ENCODE assay signal across 8 cellular contexts in the genomic region with DNA sequence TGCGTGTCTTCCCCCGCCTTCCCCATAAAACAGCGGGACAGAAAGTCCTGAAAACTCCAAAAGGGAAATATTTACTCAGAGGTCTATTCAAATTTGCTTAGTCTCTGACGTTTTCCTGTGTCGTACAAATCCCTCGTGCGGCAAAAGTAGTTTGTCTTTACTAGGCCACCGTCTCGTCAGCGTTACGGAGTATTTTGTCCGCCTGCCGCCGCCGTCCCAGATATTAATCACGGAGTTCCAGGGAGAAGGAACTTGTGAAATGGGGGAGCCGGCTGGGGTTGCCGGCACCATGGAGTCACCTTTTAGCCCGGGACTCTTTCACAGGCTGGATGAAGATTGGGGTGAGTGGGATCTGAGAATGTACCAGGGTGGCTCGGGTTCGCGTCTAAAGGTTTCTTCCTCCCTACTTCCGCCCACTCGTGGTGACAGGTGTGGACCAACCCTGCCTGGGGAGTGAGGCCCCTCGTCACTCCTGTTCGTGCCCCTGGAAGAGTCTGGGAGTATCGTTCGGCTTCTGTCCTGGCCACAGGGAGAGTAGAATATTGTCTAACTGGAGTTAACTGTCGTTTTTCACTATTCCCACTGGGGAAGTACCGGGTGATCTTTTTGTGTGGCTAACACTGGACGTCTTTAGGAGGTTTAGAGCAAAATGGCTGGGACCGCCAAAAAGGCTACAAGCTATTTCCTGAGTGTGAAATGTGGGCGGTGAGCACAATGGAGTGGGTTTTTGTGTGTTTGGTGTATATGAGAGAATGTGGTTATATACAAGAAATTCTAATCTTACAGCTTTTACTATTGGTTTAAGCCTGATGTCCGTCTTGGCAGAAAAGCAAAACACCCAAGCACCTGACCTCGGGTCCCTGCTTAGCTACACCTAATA. TPM values are rescaled to one million over a fixed set of nuclear protein-coding genes. Genes with fewer than 3 reads are reported as not detected.
DNase-seq lines count a peak whose midpoint lies in the region; ATAC-seq and TF ChIP-seq lines count a peak whose summit lies in the region.

ATF6 (plus strand) TSS at position 219 of the 880 bp plus-strand sequence; CDS start at position 260, 41 bp downstream.

- H3K36me3 ChIP-seq in kidney epithelial cell (ENCODE audit: control insufficient read depth, insufficient read depth, low read length), result no peaks in the 10 kb centered on the region

- ATAC-seq in GM18909 (IDR thresholded peaks at IDR 0.05; ENCODE audit: poor library complexity, unreplicated experiment) (peak; percentile 64), HG03280 (IDR thresholded peaks at IDR 0.05; ENCODE audit: unreplicated experiment) (peak; percentile 62)

- no peaks in the 10 kb centered on the region; the same call in 1 of the 2 replicates for H3K9me3 ChIP-seq in AG04450 (ENCODE audit: control insufficient read depth, insufficient read depth, low read length)

- TF ChIP-seq CTCF in AG04450 (IDR thresholded peaks at IDR 0.05; ENCODE audit: low read depth, low read length) (0 out of 2 replicates have a peak, but pooled peaks have one; percentile 6), kidney epithelial cell (IDR thresholded peaks at IDR 0.05; ENCODE audit: insufficient read depth, low read length, poor library complexity, severe bottlenecking) (peak; percentile 3)

- peak within 1 kb of the TSS; percentile 62 for H3K27ac ChIP-seq in AG04450 (ENCODE audit: low read depth, low read length)

- DNase-seq in AG04450 (ENCODE audit: low read depth, low spot score), result peak; percentile 71
- peak; percentile 83 to 91 for DNase-seq in NCI-H446 (lab: John Stamatoyannopoulos, UW)
- peak; percentile 76 for DNase-seq in activated CD4-positive, CD25-positive, alpha-beta regulatory T cell treated with anti-CD3 and anti-CD28 coated beads, Interleukin-2, amount 50 U/mL, for 72 hours
- DNase-seq in cerebellum (ENCODE audit: low spot score), result peak; percentile 77
- DNase-seq in kidney epithelial cell (ENCODE audit: low read depth), result peak; percentile 75
- DNase-seq in stimulated activated CD4-positive, alpha-beta T cell treated with anti-CD3 and anti-CD28 coated beads, Interleukin-15, amount 100 ng/mL, for 24 hours, result peak; percentile 86

- H3K27me3 ChIP-seq in AG04450 (ENCODE audit: control insufficient read depth, insufficient read depth, low read length), result no peaks in the 10 kb centered on the region
- H3K27me3 ChIP-seq in kidney epithelial cell (ENCODE audit: control insufficient read depth, insufficient read depth, low read length), result no peaks in the 10 kb centered on the region

- H3K4me3 ChIP-seq in AG04450 (ENCODE audit: low read depth, low read length) (peak within 1 kb of the TSS; percentile 95), kidney epithelial cell (ENCODE audit: low read depth, low read length) (peak within 1 kb of the TSS; percentile 90)

- CTCF ChIA-PET in AG04450 (lab: Charles Lee), result interaction anchor here (0.6 to 2.0 kb wide), 6 partner anchors 17 to 271 kb away, joined by 3 to 27 read pairs (median 4); partner anchors contain the start of genes DUSP12 and OLFML2B

- POLR2A ChIA-PET in AG04450 (lab: Yijun Ruan, JAX), result interaction anchor here (0.6 kb wide), 1 partner anchor 10 kb away, joined by 3 read pairs; no protein-coding TSS in a partner anchor

RNA-seq across cellular contexts. Expression of gene ATF6, which starts in this region (rescaled TPM):
- 27.2 and 33.6 TPM in 2 replicates for polyA plus RNA-seq in AG04450 (2011; rRNA removed)
- 17.9 and 25.7 TPM in 2 replicates for polyA minus RNA-seq in AG04450 (2011; rRNA and poly(A)+ RNA removed)
- total RNA-seq in cerebellum (29.0 TPM), kidney epithelial cell (38.6 and 41.1 TPM in 2 replicates)

Comparison
In these comparisons a context has a peak if more than half of its experiments do, and no peak if none do; other contexts are left out.
1. Peak in every context shown above with its lines: DNase-seq, ATAC-seq, H3K4me3 ChIP-seq and H3K27ac ChIP-seq.